8 cellular contexts compared by ENCODE assay signal in genomic region chr4:82900335-82901128, GRCh38. TPM values are rescaled to one million over a fixed set of nuclear protein-coding genes. Genes with fewer than 3 reads are reported as not detected.
DNase-seq lines count a peak whose midpoint lies in the region; ATAC-seq, FAIRE-seq and TF ChIP-seq lines count a peak whose summit lies in the region.

Gene THAP9, plus strand, starts transcription at chr4:82900735. Its CDS starts 68 bp downstream, at chr4:82900803.

- H3K9me3 ChIP-seq in SU-DHL-6 (ENCODE audit: insufficient read depth, low read length) (no peaks in the 10 kb centered on the region), parathyroid adenoma (ENCODE audit: control insufficient read depth, low read length) (no peaks in the 10 kb centered on the region), tibial nerve (no peaks in the 10 kb centered on the region)

- peak within 1 kb of the TSS; percentile 93 for H3K4me3 ChIP-seq in SU-DHL-6 (ENCODE audit: insufficient read depth, low read length, poor library complexity, severe bottlenecking)
- peak within 1 kb of the TSS; percentile 95 for H3K4me3 ChIP-seq in parathyroid adenoma (ENCODE audit: low read depth, low read length)
- peak within 1 kb of the TSS; percentile 69 to 85 (median 78) for H3K4me3 ChIP-seq in tibial nerve

- peak; percentile 99 for FAIRE-seq in GM12892 (lab: Jason Lieb, UNC)

- H3K9me2 ChIP-seq in SU-DHL-6 (replicated peaks; ENCODE audit: insufficient read depth, low read length), result no peaks in the 10 kb centered on the region

- 0 to 1% (median 0%) methylated on average over 69 of the region's 69 CpGs for WGBS in adipose tissue, 3 donors
- WGBS in tibial nerve, 2 donors, result 1% methylated on average over 61 to 69 of the region's 69 CpGs

- peak; percentile 73 to 95 for TF ChIP-seq EP300 in tibial nerve (IDR thresholded peaks at IDR 0.05)

- H3K79me2 ChIP-seq in SU-DHL-6 (ENCODE audit: insufficient read depth, low read length) (peaks cover 54% of the 10 kb centered on the region), parathyroid adenoma (peaks cover 4% of the 10 kb centered on the region)

- ATAC-seq in HG02798 (IDR thresholded peaks at IDR 0.05; ENCODE audit: poor library complexity, unreplicated experiment), result peak; percentile 95

- H2AFZ ChIP-seq in SU-DHL-6 (ENCODE audit: low read depth, low read length, severe bottlenecking) (peak within 1 kb of the TSS; percentile 77), parathyroid adenoma (peak within 1 kb of the TSS; percentile 71)

- H3K4me2 ChIP-seq in SU-DHL-6 (ENCODE audit: low read depth, low read length, poor library complexity, severe bottlenecking) (peak within 1 kb of the TSS; percentile 98), parathyroid adenoma (ENCODE audit: low read length) (peak within 1 kb of the TSS; percentile 96)

- H3K36me3 ChIP-seq in SU-DHL-6 (ENCODE audit: low read length), result no peaks in the 10 kb centered on the region; the same call in 1 of the 2 replicates
- no peaks in the 10 kb centered on the region for H3K36me3 ChIP-seq in parathyroid adenoma (ENCODE audit: control insufficient read depth, insufficient read depth, low read length)
- H3K36me3 ChIP-seq in tibial nerve, result peaks cover 0 to 14% (median 0%) of the 10 kb centered on the region in 3 donors

- peak; percentile 96 for TF ChIP-seq POLR2A in GM12892 (IDR thresholded peaks at IDR 0.05; ENCODE audit: low read depth, low read length)
- TF ChIP-seq POLR2A in tibial nerve (IDR thresholded peaks at IDR 0.05), result peak; percentile 72 to 85

- no peaks in the 10 kb centered on the region for H3K27me3 ChIP-seq in SU-DHL-6 (ENCODE audit: low read length)
- H3K27me3 ChIP-seq in parathyroid adenoma (ENCODE audit: control insufficient read depth, insufficient read depth, low read length), result no peaks in the 10 kb centered on the region
- no peaks in the 10 kb centered on the region for H3K27me3 ChIP-seq in tibial nerve

- H3K4me1 ChIP-seq in parathyroid adenoma (peaks cover 3% of the 10 kb centered on the region), tibial nerve (peaks cover 4 to 45% (median 17%) of the 10 kb centered on the region in 4 donors)

- DNase-seq in GM12892 (ENCODE audit: insufficient read length) (peak; percentile 75), NCI-H1417 treated with DMSO at 0.1 percent for 48 hours (lab: John Stamatoyannopoulos, UW) (peak; percentile 92), cardiac septum (ENCODE audit: low spot score) (peak; percentile 100), tibial nerve (ENCODE audit: low spot score in 2 of 2) (peak; percentile 96 to 97)

- TF ChIP-seq CTCF in SU-DHL-6 (IDR thresholded peaks at IDR 0.05; ENCODE audit: insufficient read depth, low read length, poor library complexity, severe bottlenecking) (no peak), parathyroid adenoma (IDR thresholded peaks at IDR 0.05) (no peak), tibial nerve (IDR thresholded peaks at IDR 0.05) (peak in 1 of 5 experiments; percentile 25)

- peak within 1 kb of the TSS; percentile 95 for H3K9ac ChIP-seq in SU-DHL-6 (ENCODE audit: low read length)
- no peak within 1 kb of the TSS for H3K9ac ChIP-seq in parathyroid adenoma

- intact Hi-C loops in cardiac septum (cut with DNase I), result loop anchor here (1.0 to 10.0 kb wide), 4 partner anchors 9 to 554 kb away; partner anchors contain the start of genes COPS4, HELQ, MRPS18C and SEC31A

- peaks cover 17% of the 10 kb centered on the region for H3F3A ChIP-seq in SU-DHL-6 (ENCODE audit: insufficient read depth)

- H3K27ac ChIP-seq in SU-DHL-6 (ENCODE audit: low read depth, low read length) (peak within 1 kb of the TSS; percentile 89), adipose tissue (ENCODE audit: low read depth, low read length) (peak within 1 kb of the TSS; percentile 98), parathyroid adenoma (peak within 1 kb of the TSS; percentile 89), tibial nerve (peak within 1 kb of the TSS; percentile 97 to 100 (median 99))

- peaks cover 6% of the 10 kb centered on the region; the same call in 1 of the 2 replicates for H4K20me1 ChIP-seq in SU-DHL-6 (ENCODE audit: low read depth, low read length)

RNA-seq across cellular contexts. Expression of gene THAP9, which starts in this region (rescaled TPM):
- 2.4 TPM for polyA plus RNA-seq in GM12892 (2012; ENCODE audit: missing spikeins)
- polyA plus RNA-seq in adipose tissue, result 1 to 10 TPM; 1.0 to 1.8 (median 1.5) TPM
- 6.0 TPM for total RNA-seq in cardiac septum
- 1 to 10 TPM; 2.2 to 8.4 (median 5.5) TPM for total RNA-seq in tibial nerve

Comparison
In these comparisons a context has a peak if more than half of its experiments do, and no peak if none do; other contexts are left out.
1. Peak in every context shown above with its lines: DNase-seq, ATAC-seq, H3K4me3 ChIP-seq and H3K27ac ChIP-seq.